9 cellular contexts compared by ENCODE assay signal in the genomic region with DNA sequence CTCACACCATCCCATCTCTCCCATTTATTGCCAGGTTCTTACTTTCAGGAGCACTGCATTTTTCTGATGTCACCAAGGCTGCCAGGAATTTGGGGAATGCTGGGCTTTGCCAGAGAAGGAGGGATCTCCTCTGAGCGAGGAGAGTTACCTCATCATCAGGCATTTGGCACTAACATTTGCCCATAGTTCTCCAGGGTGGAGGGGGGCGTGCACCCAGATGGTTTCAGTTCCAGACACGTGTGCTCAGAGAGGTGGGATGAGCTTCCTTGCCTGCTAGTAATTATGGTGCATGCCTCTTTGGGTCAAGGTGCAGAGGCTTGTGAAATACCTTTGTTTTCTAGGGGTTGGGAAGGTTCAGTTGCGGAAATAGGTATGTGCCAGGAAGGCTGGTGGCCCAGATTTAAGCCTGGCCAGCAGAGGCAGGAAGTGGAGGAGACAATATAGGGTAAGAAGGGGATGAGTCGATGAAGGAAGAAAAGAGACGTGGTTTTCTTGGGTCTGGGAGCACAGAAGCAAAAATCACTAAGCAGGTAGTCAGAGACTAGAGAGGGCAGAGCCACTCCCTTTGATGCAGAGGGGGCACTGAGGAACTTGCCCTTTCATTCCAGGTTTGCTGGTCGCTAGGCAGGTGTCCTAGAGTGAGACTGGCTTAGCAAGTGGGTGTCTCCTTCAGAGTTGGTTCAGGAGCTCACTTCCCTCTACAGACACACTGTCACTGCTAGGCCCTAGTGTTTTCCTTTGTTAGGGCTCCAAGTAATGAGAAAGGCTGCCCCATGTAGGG. TPM values are rescaled to one million over a fixed set of nuclear protein-coding genes. Genes with fewer than 3 reads are reported as not detected.
DNase-seq lines count a peak whose midpoint lies in the region; ATAC-seq and TF ChIP-seq lines count a peak whose summit lies in the region.
"Had no signal": no experiment of that assay in that cellular context is flagged by ENCODE, and none has a peak within 500 bp of the region (broad histone marks: within the 10 kb centered on the region; RNA-seq: fewer than 3 reads in every experiment).

No MANE protein-coding gene starts in this region.

- H3K4me3 Mint-ChIP-seq in endothelial cell (ENCODE audit: unreplicated experiment) (peak overlapping the region; percentile 21), natural killer cell (no peak overlapping the region)

- H3K9ac ChIP-seq in mucosa of rectum (ENCODE audit: low read depth in 1 of 2, low read length in 2 of 2): peak overlapping the region; percentile 48 to 53

- H3K9me3 Mint-ChIP-seq in endothelial cell (ENCODE audit: unreplicated experiment) (no peaks in the 10 kb centered on the region), natural killer cell (no peaks in the 10 kb centered on the region)

- no peak for TF ChIP-seq CTCF in endothelial cell (IDR thresholded peaks at IDR 0.05; ENCODE audit: unreplicated experiment)
- TF ChIP-seq CTCF in natural killer cell (IDR thresholded peaks at IDR 0.05): no peak

- H3K4me1 Mint-ChIP-seq in endothelial cell (ENCODE audit: unreplicated experiment): peaks cover 22% of the 10 kb centered on the region
- no peaks in the 10 kb centered on the region for H3K4me1 Mint-ChIP-seq in natural killer cell

- DNase-seq in AG20443 (ENCODE audit: low spot score): peak; percentile 96
- peak; percentile 82 for DNase-seq in NCI-H2196 (lab: John Stamatoyannopoulos, UW; ENCODE audit: unreplicated experiment)
- peak; percentile 35 for DNase-seq in endothelial cell (ENCODE audit: low spot score)
- no peak for DNase-seq in natural killer cell
- DNase-seq: activated CD4-positive, alpha-beta T cell treated with anti-CD3 and anti-CD28 coated beads for 1 hour had no signal

- intact Hi-C loops in natural killer cell (cut with micrococcal nuclease): no loop called here

- no peaks in the 10 kb centered on the region for H3K27me3 ChIP-seq in mucosa of rectum (ENCODE audit: control insufficient read depth in 2 of 2, insufficient read depth in 2 of 2, low read length in 2 of 2)

- H3K27ac ChIP-seq in mucosa of rectum (ENCODE audit: low read depth in 2 of 2, low read length in 2 of 2): peak overlapping the region; percentile 79 to 89

- H3K9me3 ChIP-seq in mucosa of rectum (ENCODE audit: control insufficient read depth in 2 of 2, low read length in 2 of 2): no peaks in the 10 kb centered on the region

- peak overlapping the region; percentile 14 to 45 for H3K4me3 ChIP-seq in mucosa of rectum (ENCODE audit: low read length in 2 of 2)

- no peaks in the 10 kb centered on the region for H3K36me3 ChIP-seq in mucosa of rectum (ENCODE audit: control insufficient read depth in 2 of 2, insufficient read depth in 2 of 2, low read length in 2 of 2)

- H3K27ac Mint-ChIP-seq in endothelial cell (ENCODE audit: unreplicated experiment): peak overlapping the region; percentile 77
- no peak overlapping the region for H3K27ac Mint-ChIP-seq in natural killer cell

- peaks cover 10 to 32% of the 10 kb centered on the region in 2 donors for H3K4me1 ChIP-seq in mucosa of rectum (ENCODE audit: control insufficient read depth in 2 of 2, insufficient read depth in 2 of 2, low read length in 2 of 2)

- no peaks in the 10 kb centered on the region for H3K36me3 Mint-ChIP-seq in endothelial cell (ENCODE audit: low read depth, unreplicated experiment)
- H3K36me3 Mint-ChIP-seq in natural killer cell: no peaks in the 10 kb centered on the region

- ATAC-seq in GM21619 (IDR thresholded peaks at IDR 0.05; ENCODE audit: unreplicated experiment) (no peak), natural killer cell (no peak), GM21786 (IDR thresholded peaks at IDR 0.05; ENCODE audit: unreplicated experiment) (no peak), HG03571 (IDR thresholded peaks at IDR 0.05; ENCODE audit: unreplicated experiment) (no peak)

- peaks cover 2% of the 10 kb centered on the region for H3K27me3 Mint-ChIP-seq in endothelial cell (ENCODE audit: unreplicated experiment)
- peaks cover 14 to 20% of the 10 kb centered on the region in 2 donors for H3K27me3 Mint-ChIP-seq in natural killer cell (ENCODE audit: low read depth in 2 of 2)

RNA-seq across cellular contexts. Expression of gene TUFT1, which starts 7.2 kb away (rescaled TPM):
- total RNA-seq in endothelial cell (ENCODE audit: unreplicated experiment) (11.2 TPM), natural killer cell (1 to 10 TPM; 4.6 to 7.2 (median 5.0) TPM)

RNA-seq across cellular contexts. Expression of gene CGN, which starts 36.1 kb away (rescaled TPM):
- 50.7 TPM for total RNA-seq in endothelial cell (ENCODE audit: unreplicated experiment)
- total RNA-seq in natural killer cell: under 1 TPM in 2 of 3 donors, not detected in 1; 0.07 to 0.80 TPM

Comparison
In these comparisons a context has a peak if more than half of its experiments do, and no peak if none do; other contexts are left out.
1. RNA of gene CGN, which starts 36.1 kb away (total RNA-seq): 50.7 TPM in endothelial cell (single experiment); 0.07 to 0.80 TPM in natural killer cell; every median in the first group is over 10 times any median in the second.